ENCODE assay signal across 9 cellular contexts in genomic region chr1:43420874-43421273, GRCh38. TPM values are rescaled to one million over a fixed set of nuclear protein-coding genes. Genes with fewer than 3 reads are reported as not detected.
"Had no signal": no experiment of that assay in that cellular context is flagged by ENCODE, and none has a peak within 500 bp of the region (broad histone marks: within the 10 kb centered on the region; RNA-seq: fewer than 3 reads in every experiment).

No MANE protein-coding gene starts in this region.

- H3K4me1 ChIP-seq: HAP-1 had no signal

- H2AFZ ChIP-seq: GM23248 had no signal

- ATAC-seq: HCT116, HepG2 had no signal

- H3K27ac Mint-ChIP-seq: HFFc6 had no signal

- H3K27me3 Mint-ChIP-seq: IgD-negative memory B cell had no signal

- H3K4me3 ChIP-seq: GM23248, HAP-1 had no signal

- H3K9me3 Mint-ChIP-seq: HFFc6, IgD-negative memory B cell had no signal

- H3K27ac ChIP-seq: GM23248, HL-60 had no signal

- H3K4me3 Mint-ChIP-seq: HFFc6, IgD-negative memory B cell had no signal

- H3K9me3 ChIP-seq: HAP-1 had no signal

- H3K9ac ChIP-seq: GM23248 had no signal

- DNase-seq: GM23248, GOT3, H7, HFFc6 had no signal

RNA-seq across cellular contexts. Expression of gene HYI, which starts 32.9 kb away (rescaled TPM):
- total RNA-seq: HepG2 had no signal
- polyA plus RNA-seq: HepG2 had no signal
